ENCODE assay signal across 24 cellular contexts in genomic region chr7:130719550-130719949, GRCh38. TPM values are rescaled to one million over a fixed set of nuclear protein-coding genes. Genes with fewer than 3 reads are reported as not detected.
"Had no signal": no experiment of that assay in that cellular context is flagged by ENCODE, and none has a peak within 500 bp of the region (broad histone marks: within the 10 kb centered on the region; RNA-seq: fewer than 3 reads in every experiment).

No MANE protein-coding gene starts in this region.

- H3K36me3 ChIP-seq: breast epithelium, spleen had no signal

- DNase-seq: activated CD4-positive, alpha-beta T cell treated with anti-CD3 and anti-CD28 coated beads, Interleukin-2, amount 10 ng/mL, durations not matched to agents 7 days and 5 days; activated CD8-positive, alpha-beta T cell treated with anti-CD3 and anti-CD28 coated beads, Interleukin-2, amount 10 ng/mL, durations not matched to agents 7 days and 5 days; activated naive CD4-positive, alpha-beta T cell treated with anti-CD3 and anti-CD28 coated beads for 36 hours; activated T-cell treated with anti-CD3 and anti-CD28 coated beads, Interleukin-2, amount 50 U/mL, for 24 hours; aorta; cerebellar nuclear complex; cortex of kidney; kidney; left ventricle myocardium superior; occipital lobe; spleen; stimulated activated CD4-positive, alpha-beta T cell treated with anti-CD3 and anti-CD28 coated beads, Interleukin-4, amount 100 ng/mL, for 4 hours; T-cell; testis had no signal

- ATAC-seq: activated CD4-positive, CD25-positive, alpha-beta regulatory T cell treated with anti-CD3 and anti-CD28 coated beads, Interleukin-2, amount 50 U/mL, for 24 hours; activated CD8-positive, alpha-beta T cell treated with anti-CD3 and anti-CD28 coated beads, Interleukin-2, amount 10 ng/mL, durations not matched to agents 7 days and 5 days; left ventricle myocardium superior; sciatic nerve; stimulated activated memory B cell treated with anti-CD40 and anti-IgM and Interleukin-4, amounts not matched to agents 10 μg/mL and 1 μg/mL and 100 μg/mL, for 72 hours; T-cell had no signal

- H3K9me3 ChIP-seq: breast epithelium, spleen, testis had no signal

- H3K4me3 ChIP-seq: breast epithelium, spleen, testis had no signal

- H3K27ac ChIP-seq: breast epithelium, spleen, testis had no signal

- H3K27me3 ChIP-seq: breast epithelium, testis had no signal

- H3K4me1 ChIP-seq: breast epithelium, testis had no signal

RNA-seq across cellular contexts. Expression of gene KLF14, which starts 14.5 kb away (rescaled TPM):
- total RNA-seq: activated CD4-positive, alpha-beta T cell treated with anti-CD3 and anti-CD28 coated beads, Interleukin-2, amount 10 ng/mL, durations not matched to agents 7 days and 5 days; activated CD8-positive, alpha-beta T cell treated with anti-CD3 and anti-CD28 coated beads, Interleukin-2, amount 10 ng/mL, durations not matched to agents 7 days and 5 days; activated naive CD4-positive, alpha-beta T cell treated with anti-CD3 and anti-CD28 coated beads for 36 hours; activated T-helper 2 cell treated with anti-CD3 and anti-CD28 coated beads, Interferon-gamma antibody, Interleukin-2, Interleukin-4, amounts not matched to agents 10 μg/mL and 5 μg/mL and 100 μg/mL, durations not matched to agents 14 hours and 24 hours and 36 hours; frontal cortex; kidney; occipital lobe; T-cell had no signal
- polyA plus RNA-seq: aorta, esophagus, neural cell had no signal

RNA-seq across cellular contexts. Expression of gene TSGA13, which starts 33.2 kb away (rescaled TPM):
- total RNA-seq: activated CD4-positive, alpha-beta T cell treated with anti-CD3 and anti-CD28 coated beads, Interleukin-2, amount 10 ng/mL, durations not matched to agents 7 days and 5 days; activated CD8-positive, alpha-beta T cell treated with anti-CD3 and anti-CD28 coated beads, Interleukin-2, amount 10 ng/mL, durations not matched to agents 7 days and 5 days; activated naive CD4-positive, alpha-beta T cell treated with anti-CD3 and anti-CD28 coated beads for 36 hours; activated T-helper 2 cell treated with anti-CD3 and anti-CD28 coated beads, Interferon-gamma antibody, Interleukin-2, Interleukin-4, amounts not matched to agents 10 μg/mL and 5 μg/mL and 100 μg/mL, durations not matched to agents 14 hours and 24 hours and 36 hours; aorta; breast epithelium; kidney; left ventricle myocardium superior; mononuclear cell; progenitor cell of endocrine pancreas; sciatic nerve; spleen; T-cell had no signal
- polyA plus RNA-seq: aorta, esophagus, neural cell, spleen had no signal
